In the genomic region with DNA sequence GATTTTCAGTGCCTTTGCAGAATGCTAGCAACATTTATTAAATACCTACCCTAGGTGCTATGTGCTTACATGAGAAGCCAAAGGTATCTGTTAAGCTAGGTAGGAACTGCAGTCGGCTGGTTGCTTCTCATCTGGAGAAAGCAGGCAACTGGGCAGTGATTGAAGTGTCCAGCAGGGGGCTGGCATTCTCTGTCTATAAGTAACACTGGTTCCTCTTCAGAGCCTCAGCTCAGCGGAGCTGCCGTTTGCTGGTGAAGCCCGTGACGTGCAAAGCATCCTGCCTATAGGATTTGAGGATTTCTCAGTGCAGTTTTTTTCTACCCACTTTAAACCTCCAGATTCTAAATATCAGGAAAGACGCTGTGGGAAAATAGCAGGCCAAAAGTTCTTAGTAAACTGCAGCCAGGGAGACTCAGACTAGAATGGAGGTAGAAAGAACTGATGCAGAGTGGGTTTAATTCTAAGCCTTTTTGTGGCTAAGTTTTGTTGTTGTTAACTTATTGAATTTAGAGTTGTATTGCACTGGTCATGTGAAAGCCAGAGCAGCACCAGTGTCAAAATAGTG, we compare ENCODE assay signal across 8 cellular contexts. TPM values are rescaled to one million over a fixed set of nuclear protein-coding genes. Genes with fewer than 3 reads are reported as not detected.
A peak's percentile ranks its signal among the peaks of the same experiment; 100 is the strongest.
DNase-seq lines count a peak whose midpoint lies in the region; ATAC-seq and TF ChIP-seq lines count a peak whose summit lies in the region.

TSS of gene GRPR (plus strand) at position 344 of the 565 bp plus-strand sequence. CDS start 389 bp downstream, outside the sequence.

- intact Hi-C loops in right cardiac atrium (cut with DNase I), result no loop called here

- H3K36me3 ChIP-seq in SU-DHL-6 (ENCODE audit: low read length), result no peaks in the 10 kb centered on the region

- peak; percentile 68 for ATAC-seq in HG02642 (IDR thresholded peaks at IDR 0.05; ENCODE audit: poor library complexity, unreplicated experiment)
- ATAC-seq in right cardiac atrium, result peak; percentile 84 to 90
- no peak for ATAC-seq in HG03139 (IDR thresholded peaks at IDR 0.05; ENCODE audit: unreplicated experiment)

- H3K9me3 ChIP-seq in SU-DHL-6 (ENCODE audit: insufficient read depth, low read length) (no peaks in the 10 kb centered on the region), right cardiac atrium (ENCODE audit: control insufficient read depth, low read length) (no peaks in the 10 kb centered on the region)

- WGBS in right cardiac atrium, result 0% methylated on average over 6 of the region's 6 CpGs

- H3K9me2 ChIP-seq in SU-DHL-6 (replicated peaks; ENCODE audit: insufficient read depth, low read length), result no peaks in the 10 kb centered on the region

- DNase-seq in GM12865 (ENCODE audit: low read depth), result peak; percentile 83
- DNase-seq in NCI-H1105 treated with DMSO at 0.1 percent for 48 hours (lab: John Stamatoyannopoulos, UW), result peak; percentile 73
- peak; percentile 76 for DNase-seq in amniotic stem cell (lab: John Stamatoyannopoulos, UW)
- peak; percentile 67 to 84 (median 84) for DNase-seq in right cardiac atrium
- DNase-seq in retina, result peak; percentile 66

- H3K27ac ChIP-seq in SU-DHL-6 (ENCODE audit: low read depth, low read length) (no peak within 1 kb of the TSS), right cardiac atrium (ENCODE audit: low read length) (no peak within 1 kb of the TSS)

- no peaks in the 10 kb centered on the region for H3K4me1 ChIP-seq in right cardiac atrium (ENCODE audit: control insufficient read depth, insufficient read depth, low read length)

- H2AFZ ChIP-seq in SU-DHL-6 (ENCODE audit: low read depth, low read length, severe bottlenecking), result peak within 1 kb of the TSS; percentile 74

- TF ChIP-seq CTCF in GM12865 (IDR thresholded peaks at IDR 0.05; ENCODE audit: insufficient read depth, low read depth, low read length, missing control alignments) (peak; percentile 65), SU-DHL-6 (IDR thresholded peaks at IDR 0.05; ENCODE audit: insufficient read depth, low read length, poor library complexity, severe bottlenecking) (peak; percentile 56)

- H3K4me3 ChIP-seq in GM12865 (ENCODE audit: low read depth, low read length), result no peak within 1 kb of the TSS
- no peak within 1 kb of the TSS for H3K4me3 ChIP-seq in SU-DHL-6 (ENCODE audit: insufficient read depth, low read length, poor library complexity, severe bottlenecking)
- no peak within 1 kb of the TSS for H3K4me3 ChIP-seq in right cardiac atrium (ENCODE audit: low read length)

- no peaks in the 10 kb centered on the region for H3K79me2 ChIP-seq in SU-DHL-6 (ENCODE audit: insufficient read depth, low read length)

- H4K20me1 ChIP-seq in SU-DHL-6 (ENCODE audit: low read depth, low read length), result no peaks in the 10 kb centered on the region

- 0 out of 2 replicates have a peak within 1 kb of the TSS, but pooled peaks have one; percentile 11 for H3K9ac ChIP-seq in SU-DHL-6 (ENCODE audit: low read length)

- H3K4me2 ChIP-seq in SU-DHL-6 (ENCODE audit: low read depth, low read length, poor library complexity, severe bottlenecking), result peak within 1 kb of the TSS; percentile 30

- peaks cover 17% of the 10 kb centered on the region; the same call in 1 of the 2 replicates for H3F3A ChIP-seq in SU-DHL-6 (ENCODE audit: insufficient read depth)

- H3K27me3 ChIP-seq in SU-DHL-6 (ENCODE audit: low read length), result no peaks in the 10 kb centered on the region
- no peaks in the 10 kb centered on the region for H3K27me3 ChIP-seq in right cardiac atrium (ENCODE audit: control insufficient read depth, insufficient read depth)

RNA-seq across cellular contexts. Expression of gene GRPR, which starts in this region (rescaled TPM):
- under 1 TPM; 0.12 to 0.68 (median 0.41) TPM for total RNA-seq in right cardiac atrium
- polyA plus RNA-seq in right cardiac atrium, result not detected

Comparison
In these comparisons a context has a peak if more than half of its experiments do, and no peak if none do; other contexts are left out.
1. Peak in DNase-seq and ATAC-seq in right cardiac atrium; RNA of the gene not detected or under 1 TPM.